ENCODE assay signal across 28 cellular contexts in the genomic region with DNA sequence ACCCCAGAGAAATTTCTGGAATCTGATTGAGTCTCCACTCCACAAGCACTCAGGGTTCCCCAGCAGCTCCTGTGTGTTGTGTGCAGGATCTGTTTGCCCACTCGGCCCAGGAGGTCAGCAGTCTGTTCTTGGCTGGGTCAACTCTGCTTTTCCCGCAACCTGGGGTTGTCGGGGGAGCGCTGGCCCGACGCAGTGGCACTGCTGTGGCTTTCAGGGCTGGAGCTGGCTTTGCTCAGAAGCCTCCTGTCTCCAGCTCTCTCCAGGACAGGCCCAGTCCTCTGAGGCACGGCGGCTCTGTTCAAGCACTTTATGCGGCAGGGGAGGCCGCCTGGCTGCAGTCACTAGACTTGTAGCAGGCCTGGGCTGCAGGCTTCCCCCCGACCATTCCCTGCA.
"Had no signal": no experiment of that assay in that cellular context is flagged by ENCODE, and none has a peak within 500 bp of the region (broad histone marks: within the 10 kb centered on the region; RNA-seq: fewer than 3 reads in every experiment).

No MANE protein-coding gene starts in this region.

- ATAC-seq: gastroesophageal sphincter; mucosa of descending colon; natural killer cell treated with Interleukin-12 subunit alpha and Interleukin-12 subunit beta and Interleukin-15 and Interleukin-18, amount 100 ng/mL, for 72 hours; pancreas; psoas muscle; stimulated activated memory B cell treated with anti-CD40 and anti-IgM and Interleukin-4, amounts not matched to agents 10 μg/mL and 1 μg/mL and 100 μg/mL, for 72 hours had no signal

- H3K9me3 Mint-ChIP-seq: activated naive CD4-positive, alpha-beta T cell treated with anti-CD3 and anti-CD28 coated beads, Interleukin-2, amount 10 ng/mL, durations not matched to agents 7 days and 5 days; activated naive CD8-positive, alpha-beta T cell treated with anti-CD3 and anti-CD28 coated beads, Interleukin-2, amount 10 ng/mL, durations not matched to agents 7 days and 5 days; brain; natural killer cell treated with Interleukin-12 subunit alpha and Interleukin-12 subunit beta and Interleukin-15 and Interleukin-18, amount 100 ng/mL, for 72 hours; stimulated activated memory B cell treated with anti-CD40 and anti-IgM and Interleukin-4, amounts not matched to agents 10 μg/mL and 1 μg/mL and 100 μg/mL, for 72 hours; stimulated activated naive CD8-positive, alpha-beta T cell treated with anti-CD3 and anti-CD28 coated beads, Interleukin-15, amount 100 ng/mL, for 72 hours; T-helper 2 cell treated with Interferon-gamma antibody and Interleukin-4, amounts not matched to agents 5 μg/mL and 100 μg/mL, for 36 hours had no signal

- H3K27ac Mint-ChIP-seq: activated naive CD8-positive, alpha-beta T cell treated with anti-CD3 and anti-CD28 coated beads, Interleukin-2, amount 10 ng/mL, durations not matched to agents 7 days and 5 days; brain; natural killer cell treated with Interleukin-12 subunit alpha and Interleukin-12 subunit beta and Interleukin-15 and Interleukin-18, amount 100 ng/mL, for 72 hours; T-helper 2 cell treated with Interferon-gamma antibody and Interleukin-4, amounts not matched to agents 5 μg/mL and 100 μg/mL, for 36 hours had no signal

- H3K4me3 Mint-ChIP-seq: activated naive CD4-positive, alpha-beta T cell treated with anti-CD3 and anti-CD28 coated beads, Interleukin-2, amount 10 ng/mL, durations not matched to agents 7 days and 5 days; activated naive CD8-positive, alpha-beta T cell treated with anti-CD3 and anti-CD28 coated beads, Interleukin-2, amount 10 ng/mL, durations not matched to agents 7 days and 5 days; brain; natural killer cell treated with Interleukin-12 subunit alpha and Interleukin-12 subunit beta and Interleukin-15 and Interleukin-18, amount 100 ng/mL, for 72 hours; stimulated activated memory B cell treated with anti-CD40 and anti-IgM and Interleukin-4, amounts not matched to agents 10 μg/mL and 1 μg/mL and 100 μg/mL, for 72 hours; stimulated activated naive CD8-positive, alpha-beta T cell treated with anti-CD3 and anti-CD28 coated beads, Interleukin-15, amount 100 ng/mL, for 72 hours; T-helper 2 cell treated with Interferon-gamma antibody and Interleukin-4, amounts not matched to agents 5 μg/mL and 100 μg/mL, for 36 hours had no signal

- H3K4me1 ChIP-seq: ascending aorta, colonic mucosa, psoas muscle had no signal

- H3K9me3 ChIP-seq: ascending aorta, colonic mucosa, gastroesophageal sphincter, left ventricle myocardium inferior, mucosa of descending colon, pancreas, psoas muscle, upper lobe of left lung had no signal

- DNase-seq: activated CD4-positive, alpha-beta T cell treated with anti-CD3 and anti-CD28 coated beads for 4 hours; activated CD4-positive, alpha-beta T cell treated with anti-CD3 and anti-CD28 coated beads, Interleukin-2, amount 50 U/mL, for 4 hours; activated CD8-positive, alpha-beta memory T cell treated with anti-CD3 and anti-CD28 coated beads for 24 hours; activated gamma-delta T cell; activated naive CD4-positive, alpha-beta T cell treated with anti-CD3 and anti-CD28 coated beads, Interleukin-2, amount 10 ng/mL, durations not matched to agents 7 days and 5 days; activated naive CD8-positive, alpha-beta T cell treated with anti-CD3 and anti-CD28 coated beads, Interleukin-2, amount 10 ng/mL, durations not matched to agents 7 days and 5 days; cerebellar nuclear complex; colonic mucosa; effector CD8-positive, alpha-beta T cell; erythroblast; left ventricle myocardium inferior; stimulated activated CD4-positive, alpha-beta T cell treated with anti-CD3 and anti-CD28 coated beads, Interleukin-1b, Interleukin-23, amount 100 ng/mL, for 48 hours; stimulated activated CD4-positive, alpha-beta T cell treated with anti-CD3 and anti-CD28 coated beads, Interleukin-4, amount 100 ng/mL, for 4 hours; stimulated activated CD8-positive, alpha-beta memory T cell treated with anti-CD3 and anti-CD28 coated beads, Interleukin-4, amount 100 ng/mL, for 48 hours; stimulated activated naive CD8-positive, alpha-beta T cell treated with anti-CD3 and anti-CD28 coated beads, Interleukin-15, amount 100 ng/mL, for 72 hours; upper lobe of left lung had no signal

- H3K27me3 ChIP-seq: ascending aorta, cardiac muscle cell, colonic mucosa, gastroesophageal sphincter, hepatocyte, pancreas, upper lobe of left lung had no signal

- H3K36me3 ChIP-seq: cardiac muscle cell had no signal

- H3K27ac ChIP-seq: ascending aorta, cardiac muscle cell, colonic mucosa, gastroesophageal sphincter, hepatocyte, left ventricle myocardium inferior, pancreas, psoas muscle had no signal

- H3K27me3 Mint-ChIP-seq: activated naive CD4-positive, alpha-beta T cell treated with anti-CD3 and anti-CD28 coated beads, Interleukin-2, amount 10 ng/mL, durations not matched to agents 7 days and 5 days; activated naive CD8-positive, alpha-beta T cell treated with anti-CD3 and anti-CD28 coated beads, Interleukin-2, amount 10 ng/mL, durations not matched to agents 7 days and 5 days; brain; natural killer cell treated with Interleukin-12 subunit alpha and Interleukin-12 subunit beta and Interleukin-15 and Interleukin-18, amount 100 ng/mL, for 72 hours; stimulated activated memory B cell treated with anti-CD40 and anti-IgM and Interleukin-4, amounts not matched to agents 10 μg/mL and 1 μg/mL and 100 μg/mL, for 72 hours; stimulated activated naive CD8-positive, alpha-beta T cell treated with anti-CD3 and anti-CD28 coated beads, Interleukin-15, amount 100 ng/mL, for 72 hours had no signal

- H3K36me3 Mint-ChIP-seq: natural killer cell treated with Interleukin-12 subunit alpha and Interleukin-12 subunit beta and Interleukin-15 and Interleukin-18, amount 100 ng/mL, for 72 hours had no signal

- H3K4me3 ChIP-seq: ascending aorta, cardiac muscle cell, colonic mucosa, gastroesophageal sphincter, hepatocyte, left ventricle myocardium inferior, mucosa of descending colon, pancreas, psoas muscle, smooth muscle cell, upper lobe of left lung had no signal
